Comparison of ENCODE assay signal across 1 cellular context in genomic region chr17:2564876-2565275, GRCh38.
TF ChIP-seq lines count a peak whose summit lies in the region.

No MANE protein-coding gene starts in this region.

TF ChIP-seq in HepG2, 621 proteins besides CTCF, POLR2A, EP300 and RAD21 (continued from another document):
- TF ChIP-seq MLX (CRISPR knock-in tag; IDR thresholded peaks at IDR 0.05) (no peak), FOSL2 (CRISPR knock-in tag; IDR thresholded peaks at IDR 0.05) (peak; percentile 57), ZNF792 (CRISPR knock-in tag; IDR thresholded peaks at IDR 0.05) (no peak), NR2F2 (IDR thresholded peaks at IDR 0.05; ENCODE audit: borderline replicate concordance, low read depth) (no peak), ZNF788 (CRISPR knock-in tag; IDR thresholded peaks at IDR 0.05; ENCODE audit: borderline replicate concordance) (no peak), KLF11 (CRISPR knock-in tag; IDR thresholded peaks at IDR 0.05) (no peak), RORA (CRISPR knock-in tag; IDR thresholded peaks at IDR 0.05) (no peak), ZNF18 (CRISPR knock-in tag; IDR thresholded peaks at IDR 0.05; ENCODE audit: insufficient replicate concordance) (no peak), ZNF331 (CRISPR knock-in tag; IDR thresholded peaks at IDR 0.05) (no peak), FOXK2 (IDR thresholded peaks at IDR 0.05) (no peak), ZBTB38 (CRISPR knock-in tag; IDR thresholded peaks at IDR 0.05) (no peak), MYNN (CRISPR knock-in tag; IDR thresholded peaks at IDR 0.05; ENCODE audit: low read depth) (no peak), YEATS2 (CRISPR knock-in tag; IDR thresholded peaks at IDR 0.05; ENCODE audit: borderline replicate concordance) (no peak), ZNF224 (CRISPR knock-in tag; IDR thresholded peaks at IDR 0.05) (no peak), MED1 (CRISPR knock-in tag; IDR thresholded peaks at IDR 0.05) (no peak), ZNF333 (CRISPR knock-in tag; IDR thresholded peaks at IDR 0.05; ENCODE audit: borderline replicate concordance) (no peak), CEBPB (IDR thresholded peaks at IDR 0.05; ENCODE audit: borderline replicate concordance, low read depth, low read length) (peak; percentile 50), SKI (IDR thresholded peaks at IDR 0.05; ENCODE audit: partially characterized antibody) (no peak), TOPORS (CRISPR knock-in tag; IDR thresholded peaks at IDR 0.05) (no peak), TEAD3 (CRISPR knock-in tag; optimal IDR thresholded peaks at IDR 0.05; ENCODE audit: borderline replicate concordance) (peak; percentile 64)
- TF ChIP-seq, protein P1, sequence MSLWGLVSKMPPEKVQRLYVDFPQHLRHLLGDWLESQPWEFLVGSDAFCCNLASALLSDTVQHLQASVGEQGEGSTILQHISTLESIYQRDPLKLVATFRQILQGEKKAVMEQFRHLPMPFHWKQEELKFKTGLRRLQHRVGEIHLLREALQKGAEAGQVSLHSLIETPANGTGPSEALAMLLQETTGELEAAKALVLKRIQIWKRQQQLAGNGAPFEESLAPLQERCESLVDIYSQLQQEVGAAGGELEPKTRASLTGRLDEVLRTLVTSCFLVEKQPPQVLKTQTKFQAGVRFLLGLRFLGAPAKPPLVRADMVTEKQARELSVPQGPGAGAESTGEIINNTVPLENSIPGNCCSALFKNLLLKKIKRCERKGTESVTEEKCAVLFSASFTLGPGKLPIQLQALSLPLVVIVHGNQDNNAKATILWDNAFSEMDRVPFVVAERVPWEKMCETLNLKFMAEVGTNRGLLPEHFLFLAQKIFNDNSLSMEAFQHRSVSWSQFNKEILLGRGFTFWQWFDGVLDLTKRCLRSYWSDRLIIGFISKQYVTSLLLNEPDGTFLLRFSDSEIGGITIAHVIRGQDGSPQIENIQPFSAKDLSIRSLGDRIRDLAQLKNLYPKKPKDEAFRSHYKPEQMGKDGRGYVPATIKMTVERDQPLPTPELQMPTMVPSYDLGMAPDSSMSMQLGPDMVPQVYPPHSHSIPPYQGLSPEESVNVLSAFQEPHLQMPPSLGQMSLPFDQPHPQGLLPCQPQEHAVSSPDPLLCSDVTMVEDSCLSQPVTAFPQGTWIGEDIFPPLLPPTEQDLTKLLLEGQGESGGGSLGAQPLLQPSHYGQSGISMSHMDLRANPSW (CRISPR knock-in tag; IDR thresholded peaks at IDR 0.05; ENCODE audit: borderline replicate concordance) = no peak
- TF ChIP-seq, protein P2, sequence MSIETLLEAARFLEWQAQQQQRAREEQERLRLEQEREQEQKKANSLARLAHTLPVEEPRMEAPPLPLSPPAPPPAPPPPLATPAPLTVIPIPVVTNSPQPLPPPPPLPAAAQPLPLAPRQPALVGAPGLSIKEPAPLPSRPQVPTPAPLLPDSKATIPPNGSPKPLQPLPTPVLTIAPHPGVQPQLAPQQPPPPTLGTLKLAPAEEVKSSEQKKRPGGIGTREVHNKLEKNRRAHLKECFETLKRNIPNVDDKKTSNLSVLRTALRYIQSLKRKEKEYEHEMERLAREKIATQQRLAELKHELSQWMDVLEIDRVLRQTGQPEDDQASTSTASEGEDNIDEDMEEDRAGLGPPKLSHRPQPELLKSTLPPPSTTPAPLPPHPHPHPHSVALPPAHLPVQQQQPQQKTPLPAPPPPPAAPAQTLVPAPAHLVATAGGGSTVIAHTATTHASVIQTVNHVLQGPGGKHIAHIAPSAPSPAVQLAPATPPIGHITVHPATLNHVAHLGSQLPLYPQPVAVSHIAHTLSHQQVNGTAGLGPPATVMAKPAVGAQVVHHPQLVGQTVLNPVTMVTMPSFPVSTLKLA (IDR thresholded peaks at IDR 0.05) = no peak
- TF ChIP-seq, protein P3, sequence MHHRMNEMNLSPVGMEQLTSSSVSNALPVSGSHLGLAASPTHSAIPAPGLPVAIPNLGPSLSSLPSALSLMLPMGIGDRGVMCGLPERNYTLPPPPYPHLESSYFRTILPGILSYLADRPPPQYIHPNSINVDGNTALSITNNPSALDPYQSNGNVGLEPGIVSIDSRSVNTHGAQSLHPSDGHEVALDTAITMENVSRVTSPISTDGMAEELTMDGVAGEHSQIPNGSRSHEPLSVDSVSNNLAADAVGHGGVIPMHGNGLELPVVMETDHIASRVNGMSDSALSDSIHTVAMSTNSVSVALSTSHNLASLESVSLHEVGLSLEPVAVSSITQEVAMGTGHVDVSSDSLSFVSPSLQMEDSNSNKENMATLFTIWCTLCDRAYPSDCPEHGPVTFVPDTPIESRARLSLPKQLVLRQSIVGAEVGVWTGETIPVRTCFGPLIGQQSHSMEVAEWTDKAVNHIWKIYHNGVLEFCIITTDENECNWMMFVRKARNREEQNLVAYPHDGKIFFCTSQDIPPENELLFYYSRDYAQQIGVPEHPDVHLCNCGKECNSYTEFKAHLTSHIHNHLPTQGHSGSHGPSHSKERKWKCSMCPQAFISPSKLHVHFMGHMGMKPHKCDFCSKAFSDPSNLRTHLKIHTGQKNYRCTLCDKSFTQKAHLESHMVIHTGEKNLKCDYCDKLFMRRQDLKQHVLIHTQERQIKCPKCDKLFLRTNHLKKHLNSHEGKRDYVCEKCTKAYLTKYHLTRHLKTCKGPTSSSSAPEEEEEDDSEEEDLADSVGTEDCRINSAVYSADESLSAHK (CRISPR knock-in tag; IDR thresholded peaks at IDR 0.05; ENCODE audit: borderline replicate concordance) = no peak
